In the genomic region with DNA sequence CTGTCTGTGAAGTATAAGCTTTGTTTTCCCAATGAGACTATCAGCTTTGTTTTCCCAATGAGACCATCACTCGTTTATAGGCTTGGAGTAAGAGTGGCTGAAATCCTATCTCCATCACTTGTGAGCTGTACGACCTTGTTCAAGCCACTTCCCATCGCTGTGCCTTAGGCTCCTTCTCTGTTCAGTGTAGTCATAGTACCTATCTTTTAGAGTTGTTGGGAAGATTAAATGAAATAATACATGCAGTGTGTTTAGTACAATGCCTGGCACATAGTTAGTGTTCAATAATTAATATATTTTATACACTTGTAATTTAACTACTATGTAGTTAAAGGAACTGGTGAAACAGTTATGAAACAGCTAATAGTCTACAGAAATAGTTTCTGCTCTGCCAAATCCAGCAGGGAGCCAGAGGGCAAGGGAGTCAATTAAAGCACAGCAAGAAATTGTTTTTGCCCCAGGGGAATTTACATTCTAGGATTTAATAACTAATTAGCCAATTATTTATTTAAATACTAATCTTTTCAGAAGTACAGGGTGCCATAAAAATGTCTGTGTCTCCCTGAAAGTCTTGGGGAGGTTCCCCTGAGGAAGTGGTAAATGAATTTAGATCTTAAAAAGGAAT, we compare ENCODE assay signal across 14 cellular contexts.
DNase-seq lines count a peak whose midpoint lies in the region; ATAC-seq and TF ChIP-seq lines count a peak whose summit lies in the region.
"Had no signal": no experiment of that assay in that cellular context is flagged by ENCODE, and none has a peak within 500 bp of the region (broad histone marks: within the 10 kb centered on the region; RNA-seq: fewer than 3 reads in every experiment).

No MANE protein-coding gene starts in this region.

- H3K36me3 ChIP-seq in CD4-positive, CD25-positive, alpha-beta regulatory T cell (ENCODE audit: control insufficient read depth, insufficient read depth, low read length) = no peaks in the 10 kb centered on the region
- H3K36me3 ChIP-seq in HCT116 (ENCODE audit: control insufficient read depth in 1 of 2, insufficient read depth in 2 of 2, low read length in 2 of 2) = no peaks in the 10 kb centered on the region
- no peaks in the 10 kb centered on the region for H3K36me3 ChIP-seq in mucosa of descending colon (ENCODE audit: low read depth)
- no peaks in the 10 kb centered on the region for H3K36me3 ChIP-seq in aorta (ENCODE audit: control insufficient read depth in 1 of 2, insufficient read depth in 2 of 2, low read length in 1 of 2)
- H3K36me3 ChIP-seq: ascending aorta had no signal

- H3K9me2 ChIP-seq in HCT116 (ENCODE audit: insufficient read depth) = no peaks in the 10 kb centered on the region

- peaks cover 0 to 6% (median 0%) of the 10 kb centered on the region in 7 donors for H3K9me3 Mint-ChIP-seq in CD4-positive, CD25-positive, alpha-beta regulatory T cell
- H3K9me3 Mint-ChIP-seq in central memory CD8-positive, alpha-beta T cell = no peaks in the 10 kb centered on the region
- H3K9me3 Mint-ChIP-seq: dendritic cell treated with granulocyte-macrophage colony-stimulating factor and Interleukin-4, amounts not matched to agents 40 ng/mL and 50 ng/mL, for 4 days had no signal

- no peaks in the 10 kb centered on the region for H3K27me3 ChIP-seq in CD4-positive, CD25-positive, alpha-beta regulatory T cell (ENCODE audit: control insufficient read depth, insufficient read depth, low read length)
- H3K27me3 ChIP-seq in HCT116 (ENCODE audit: insufficient read depth, low read length) (no peaks in the 10 kb centered on the region), aorta (ENCODE audit: control insufficient read depth in 1 of 2, insufficient read depth in 2 of 2, low read length in 1 of 2) (no peaks in the 10 kb centered on the region)
- H3K27me3 ChIP-seq: ascending aorta had no signal

- H3K27ac ChIP-seq in CD4-positive, CD25-positive, alpha-beta regulatory T cell (ENCODE audit: insufficient read depth, low read length, poor library complexity, severe bottlenecking) = no peak overlapping the region
- H3K27ac ChIP-seq in HCT116 (ENCODE audit: low read depth, low read length) (no peak overlapping the region), aorta (ENCODE audit: low read depth in 1 of 2, low read length in 2 of 2) (no peak overlapping the region)
- H3K27ac ChIP-seq: ascending aorta had no signal

- peak overlapping the region; percentile 89 for H2AFZ ChIP-seq in HCT116 (ENCODE audit: low read depth, low read length, poor library complexity, severe bottlenecking)

- no peaks in the 10 kb centered on the region for H3K36me3 Mint-ChIP-seq in CD4-positive, CD25-positive, alpha-beta regulatory T cell
- peaks cover 2% of the 10 kb centered on the region for H3K36me3 Mint-ChIP-seq in central memory CD8-positive, alpha-beta T cell (ENCODE audit: insufficient read depth)

- intact Hi-C loops in HCT116 (cut with micrococcal nuclease) (no loop called here), mucosa of descending colon (cut with DNase I, micrococcal nuclease) (no loop called here), aorta (cut with DNase I) (no loop called here)

- peak overlapping the region in 1 of 4 donors; percentile 28 for H3K4me3 Mint-ChIP-seq in CD4-positive, CD25-positive, alpha-beta regulatory T cell
- no peak overlapping the region for H3K4me3 Mint-ChIP-seq in central memory CD8-positive, alpha-beta T cell
- H3K4me3 Mint-ChIP-seq: activated CD8-positive, alpha-beta T cell treated with anti-CD3 and anti-CD28 coated beads, Interleukin-2, amount 10 ng/mL, durations not matched to agents 7 days and 5 days; dendritic cell treated with granulocyte-macrophage colony-stimulating factor and Interleukin-4, amounts not matched to agents 40 ng/mL and 50 ng/mL, for 4 days; IgD-negative memory B cell had no signal

- no peaks in the 10 kb centered on the region for H4K20me1 ChIP-seq in HCT116 (ENCODE audit: insufficient read depth)

- peaks cover 24 to 42% (median 30%) of the 10 kb centered on the region in 4 donors for H3K4me1 Mint-ChIP-seq in CD4-positive, CD25-positive, alpha-beta regulatory T cell
- H3K4me1 Mint-ChIP-seq in central memory CD8-positive, alpha-beta T cell = peaks cover 22% of the 10 kb centered on the region

- TF ChIP-seq CTCF in HCT116 (IDR thresholded peaks at IDR 0.05 in 2 of 3, conservative IDR thresholded peaks at IDR 0.05 in 1 of 3; ENCODE audit: borderline replicate concordance in 1 of 3, insufficient read depth in 1 of 3, low read depth in 2 of 3, low read length in 2 of 3) = no peak
- no peak for TF ChIP-seq CTCF in mucosa of descending colon (IDR thresholded peaks at IDR 0.05)

- no peak for TF ChIP-seq RAD21 in HCT116 (IDR thresholded peaks at IDR 0.05; ENCODE audit: low read depth)

- H3K79me2 ChIP-seq in HCT116 (ENCODE audit: insufficient read depth, low read length) = no peaks in the 10 kb centered on the region

- RAD21 ChIA-PET in HCT116 (lab: Charles Lee; ENCODE audit: low non-redundant PET in 1 of 2, low total read pairs in 2 of 2, uncharacterized antibody in 2 of 2, unreplicated experiment in 2 of 2) = interaction anchor here in 1 of 2 experiments (0.7 kb wide), 1 partner anchor 52 kb away, joined by 3 read pairs; no protein-coding TSS in a partner anchor

- H3K9me3 ChIP-seq in CD4-positive, CD25-positive, alpha-beta regulatory T cell (ENCODE audit: control insufficient read depth in 2 of 2, low read length in 2 of 2) = no peaks in the 10 kb centered on the region
- no peaks in the 10 kb centered on the region for H3K9me3 ChIP-seq in HCT116 (ENCODE audit: control insufficient read depth in 1 of 2, insufficient read depth in 1 of 2, low read depth in 1 of 2, low read length in 2 of 2)
- no peaks in the 10 kb centered on the region for H3K9me3 ChIP-seq in mucosa of descending colon
- no peaks in the 10 kb centered on the region for H3K9me3 ChIP-seq in aorta (ENCODE audit: control insufficient read depth, low read length)
- H3K9me3 ChIP-seq: ascending aorta had no signal

- CTCF ChIA-PET in HCT116 (lab: Charles Lee) = interaction anchor here (1.5 to 2.0 kb wide), 6 partner anchors 11 to 277 kb away, joined by 6 to 14 read pairs (median 8); a partner anchor contains a TSS

- BruUV-seq in HCT116 (replicated peaks; lab: Mats Ljungman, UMichigan) = no TSS peak

- H3K4me3 ChIP-seq in CD4-positive, CD25-positive, alpha-beta regulatory T cell (ENCODE audit: low read depth, low read length) = no peak overlapping the region
- H3K4me3 ChIP-seq in HCT116 (replicated peaks in 1 of 2; ENCODE audit: low read depth in 1 of 2, low read length in 2 of 2) (no peak overlapping the region), mucosa of descending colon (no peak overlapping the region), aorta (ENCODE audit: low read length in 2 of 2) (no peak overlapping the region)
- H3K4me3 ChIP-seq: ascending aorta had no signal

- WGBS in aorta, 2 donors = 68% methylated on average over 3 of the region's 3 CpGs

- H3K4me1 ChIP-seq in CD4-positive, CD25-positive, alpha-beta regulatory T cell (ENCODE audit: control insufficient read depth, insufficient read depth, low read length, poor library complexity, severe bottlenecking) = peaks cover 14% of the 10 kb centered on the region
- no peaks in the 10 kb centered on the region for H3K4me1 ChIP-seq in HCT116 (ENCODE audit: control insufficient read depth in 1 of 2, insufficient read depth in 2 of 2, low read length in 2 of 2)
- no peaks in the 10 kb centered on the region for H3K4me1 ChIP-seq in mucosa of descending colon (ENCODE audit: low read depth)
- H3K4me1 ChIP-seq in aorta (ENCODE audit: control insufficient read depth in 1 of 2, insufficient read depth in 2 of 2, low read length in 2 of 2) = peaks cover 0 to 3% of the 10 kb centered on the region in 2 donors
- H3K4me1 ChIP-seq: ascending aorta had no signal

- H3K4me2 ChIP-seq in HCT116 (ENCODE audit: low read length) = no peak overlapping the region

- H3K27ac Mint-ChIP-seq in CD4-positive, CD25-positive, alpha-beta regulatory T cell = peak overlapping the region; percentile 39 to 85 (median 51)
- peak overlapping the region; percentile 32 for H3K27ac Mint-ChIP-seq in central memory CD8-positive, alpha-beta T cell (ENCODE audit: low read depth)
- H3K27ac Mint-ChIP-seq: activated CD8-positive, alpha-beta T cell treated with anti-CD3 and anti-CD28 coated beads, Interleukin-2, amount 10 ng/mL, durations not matched to agents 7 days and 5 days; dendritic cell treated with granulocyte-macrophage colony-stimulating factor and Interleukin-4, amounts not matched to agents 40 ng/mL and 50 ng/mL, for 4 days had no signal

- POLR2A ChIA-PET in HCT116 (lab: Charles Lee) = interaction anchor here (1.7 kb wide), 1 partner anchor 277 kb away, joined by 9 read pairs; a partner anchor contains a TSS

- DNase-seq in CD4-positive, CD25-positive, alpha-beta regulatory T cell = no peak
- DNase-seq in HCT116 (ENCODE audit: low read depth, low spot score) (no peak), mucosa of descending colon (no peak), aorta (no peak)
- DNase-seq in central memory CD8-positive, alpha-beta T cell (ENCODE audit: low spot score in 2 of 2) = no peak
- DNase-seq in activated CD4-positive, CD25-positive, alpha-beta regulatory T cell treated with anti-CD3 and anti-CD28 coated beads, Interleukin-2, amount 50 U/mL, for 72 hours = no peak
- DNase-seq: activated CD8-positive, alpha-beta T cell treated with anti-CD3 and anti-CD28 coated beads, Interleukin-2, amount 10 ng/mL, durations not matched to agents 7 days and 5 days; DMS 273 treated with DMSO at 0.1 percent for 48 hours; MV-4-11; NCI-H510A had no signal

- no peaks in the 10 kb centered on the region for H3K27me3 Mint-ChIP-seq in CD4-positive, CD25-positive, alpha-beta regulatory T cell
- no peaks in the 10 kb centered on the region for H3K27me3 Mint-ChIP-seq in central memory CD8-positive, alpha-beta T cell
- H3K27me3 Mint-ChIP-seq: dendritic cell treated with granulocyte-macrophage colony-stimulating factor and Interleukin-4, amounts not matched to agents 40 ng/mL and 50 ng/mL, for 4 days; IgD-negative memory B cell had no signal

- H3K9ac ChIP-seq in HCT116 (ENCODE audit: low read length) = no peak overlapping the region

- TF ChIP-seq POLR2A in HCT116 (IDR thresholded peaks at IDR 0.05; ENCODE audit: borderline replicate concordance, extremely low read depth, insufficient read depth, insufficient read length) = no peak

- ATAC-seq in CD4-positive, CD25-positive, alpha-beta regulatory T cell (ENCODE audit: low read depth in 2 of 2) = no peak
- ATAC-seq in HCT116 (no peak), mucosa of descending colon (peak; percentile 19), HG02759 (IDR thresholded peaks at IDR 0.05; ENCODE audit: unreplicated experiment) (no peak), aorta (ENCODE audit: low FRiP score) (no peak)
- ATAC-seq in central memory CD8-positive, alpha-beta T cell (replicated peaks; ENCODE audit: extremely low read depth, poor library complexity, severe bottlenecking) = no peak

TF ChIP-seq in HCT116, 20 proteins besides CTCF, POLR2A, EP300 and RAD21 (continues in another document):
- no peak for TF ChIP-seq SIN3A (IDR thresholded peaks at IDR 0.05; ENCODE audit: low read depth)
- TF ChIP-seq YY1 (IDR thresholded peaks at IDR 0.05; ENCODE audit: extremely low read depth, insufficient replicate concordance, low read depth, low read length) = no peak
- no peak for TF ChIP-seq ZNF274 (IDR thresholded peaks at IDR 0.05; ENCODE audit: low read depth, low read length)
- no peak for TF ChIP-seq POLR2AphosphoS5 (IDR thresholded peaks at IDR 0.05; ENCODE audit: low read depth, low read length)
- no peak for TF ChIP-seq FOSL1 (IDR thresholded peaks at IDR 0.05; ENCODE audit: low read depth)
